In the genomic region with DNA sequence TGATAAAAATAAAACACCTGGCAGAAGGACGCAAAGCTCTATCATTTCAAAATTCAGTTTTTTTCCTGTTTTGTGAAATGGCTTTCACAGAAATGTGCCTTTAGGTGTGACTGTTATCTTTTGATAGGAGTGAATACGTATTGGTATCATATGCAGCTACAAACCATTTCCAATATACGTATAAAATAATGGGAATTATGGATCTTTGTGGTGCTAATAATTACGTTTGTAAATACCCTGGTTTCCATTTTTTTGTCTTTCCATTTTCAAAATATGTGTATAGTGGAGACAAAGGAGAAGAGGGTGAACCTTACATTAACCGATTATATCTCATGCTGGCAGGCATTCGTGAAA, we compare ENCODE assay signal across 10 cellular contexts.
DNase-seq lines count a peak whose midpoint lies in the region; ATAC-seq and TF ChIP-seq lines count a peak whose summit lies in the region.
"Had no signal": no experiment of that assay in that cellular context is flagged by ENCODE, and none has a peak within 500 bp of the region (broad histone marks: within the 10 kb centered on the region; RNA-seq: fewer than 3 reads in every experiment).

No MANE protein-coding gene starts in this region.

- no peaks in the 10 kb centered on the region for H3K9me2 ChIP-seq in HCT116 (ENCODE audit: insufficient read depth)

- ATAC-seq in HCT116 (no peak), RWPE2 (ENCODE audit: low read depth) (no peak)

- no peaks in the 10 kb centered on the region for H3K4me1 ChIP-seq in HCT116 (ENCODE audit: control insufficient read depth in 1 of 2, insufficient read depth in 2 of 2, low read length in 2 of 2)
- H3K4me1 ChIP-seq in RWPE2 (ENCODE audit: insufficient read depth, poor library complexity, severe bottlenecking), result no peaks in the 10 kb centered on the region
- peaks cover 41% of the 10 kb centered on the region for H3K4me1 ChIP-seq in osteoblast (ENCODE audit: insufficient read depth, low read length)
- H3K4me1 ChIP-seq: BE2C had no signal

- H3K4me2 ChIP-seq in HCT116 (ENCODE audit: low read length) (0 out of 2 replicates have a peak overlapping the region, but pooled peaks have one; percentile 10), osteoblast (ENCODE audit: insufficient read depth, low read length) (peak overlapping the region; percentile 62)

- no peak overlapping the region for H3K4me3 ChIP-seq in HCT116 (replicated peaks in 1 of 2; ENCODE audit: low read depth in 1 of 2, low read length in 2 of 2)
- H3K4me3 ChIP-seq in RWPE2 (ENCODE audit: severe bottlenecking), result no peak overlapping the region
- no peak overlapping the region for H3K4me3 ChIP-seq in osteoblast (ENCODE audit: insufficient read depth, low read length)
- H3K4me3 ChIP-seq: MG63 had no signal

- POLR2A ChIA-PET in HCT116 (lab: Charles Lee), result interaction anchor here (0.7 kb wide), 1 partner anchor 684 kb away, joined by 3 read pairs; no protein-coding TSS in a partner anchor

- H3K36me3 ChIP-seq in HCT116 (ENCODE audit: control insufficient read depth in 1 of 2, insufficient read depth in 2 of 2, low read length in 2 of 2) (no peaks in the 10 kb centered on the region), RWPE2 (ENCODE audit: low read depth) (no peaks in the 10 kb centered on the region), osteoblast (ENCODE audit: insufficient read depth, low read length) (no peaks in the 10 kb centered on the region)
- H3K36me3 ChIP-seq: BE2C, MG63 had no signal

- no peak for TF ChIP-seq CTCF in HCT116 (IDR thresholded peaks at IDR 0.05 in 2 of 3, conservative IDR thresholded peaks at IDR 0.05 in 1 of 3; ENCODE audit: borderline replicate concordance in 1 of 3, insufficient read depth in 1 of 3, low read depth in 2 of 3, low read length in 2 of 3)
- TF ChIP-seq CTCF in RWPE2 (IDR thresholded peaks at IDR 0.05; ENCODE audit: poor library complexity, severe bottlenecking), result peak; percentile 70
- no peak for TF ChIP-seq CTCF in osteoblast (IDR thresholded peaks at IDR 0.05; ENCODE audit: extremely low read depth, low read depth, low read length)

- no peak overlapping the region for H3K27ac ChIP-seq in HCT116 (ENCODE audit: low read depth, low read length)
- no peak overlapping the region for H3K27ac ChIP-seq in RWPE2 (ENCODE audit: poor library complexity, severe bottlenecking)
- no peak overlapping the region for H3K27ac ChIP-seq in osteoblast (ENCODE audit: low read depth, low read length)

- no TSS peak for BruUV-seq in HCT116 (replicated peaks; lab: Mats Ljungman, UMichigan)

- H4K20me1 ChIP-seq in HCT116 (ENCODE audit: insufficient read depth) (no peaks in the 10 kb centered on the region; the same call in 1 of the 2 replicates), osteoblast (ENCODE audit: insufficient read depth, low read length) (no peaks in the 10 kb centered on the region)

- no peak overlapping the region for H2AFZ ChIP-seq in HCT116 (ENCODE audit: low read depth, low read length, poor library complexity, severe bottlenecking)
- H2AFZ ChIP-seq in osteoblast (ENCODE audit: low read length), result no peak overlapping the region

- DNase-seq in NCI-H748 (lab: John Stamatoyannopoulos, UW; ENCODE audit: unreplicated experiment) (peak; percentile 47), NCI-H748 treated with DMSO at 0.1 percent for 48 hours (lab: John Stamatoyannopoulos, UW) (no peak), HCT116 (ENCODE audit: low read depth, low spot score) (no peak), RWPE2 (ENCODE audit: low spot score) (no peak), osteoblast (ENCODE audit: insufficient read length, low spot score, missing footprints) (no peak), medulla oblongata (ENCODE audit: extremely low spot score) (no peak), NOMO-1 treated with DMSO at 0.1 percent for 48 hours (lab: John Stamatoyannopoulos, UW; ENCODE audit: unreplicated experiment) (no peak), cerebellar cortex (ENCODE audit: low spot score) (no peak)

- no peak for TF ChIP-seq POLR2A in HCT116 (IDR thresholded peaks at IDR 0.05; ENCODE audit: borderline replicate concordance, extremely low read depth, insufficient read depth, insufficient read length)

- no peak for TF ChIP-seq RAD21 in HCT116 (IDR thresholded peaks at IDR 0.05; ENCODE audit: low read depth)

- no peak overlapping the region for H3K9ac ChIP-seq in HCT116 (ENCODE audit: low read length)

- H3K79me2 ChIP-seq in HCT116 (ENCODE audit: insufficient read depth, low read length) (no peaks in the 10 kb centered on the region), osteoblast (ENCODE audit: insufficient read depth, low read length) (no peaks in the 10 kb centered on the region)

- intact Hi-C loops in HCT116 (cut with micrococcal nuclease), result loop anchor here (1.0 to 5.0 kb wide), 6 partner anchors 93 to 757 kb away; no protein-coding TSS in a partner anchor

- CTCF ChIA-PET in HCT116 (lab: Charles Lee), result interaction anchor here (0.7 to 2.1 kb wide), 16 partner anchors 10 to 768 kb away, joined by 3 to 22 read pairs (median 4); a partner anchor contains a TSS

- no peaks in the 10 kb centered on the region for H3K9me3 ChIP-seq in HCT116 (ENCODE audit: control insufficient read depth in 1 of 2, insufficient read depth in 1 of 2, low read depth in 1 of 2, low read length in 2 of 2)
- H3K9me3 ChIP-seq in RWPE2 (ENCODE audit: severe bottlenecking), result no peaks in the 10 kb centered on the region
- H3K9me3 ChIP-seq in osteoblast (ENCODE audit: low read depth, low read length), result no peaks in the 10 kb centered on the region
- H3K9me3 ChIP-seq: BE2C, MG63 had no signal

- RAD21 ChIA-PET in HCT116 (lab: Charles Lee; ENCODE audit: low non-redundant PET in 1 of 2, low total read pairs in 2 of 2, uncharacterized antibody in 2 of 2, unreplicated experiment in 2 of 2), result interaction anchor here in 1 of 2 experiments (1.1 kb wide), 2 partner anchors 145 to 195 kb away, joined by 3 read pairs; no protein-coding TSS in a partner anchor

- H3K27me3 ChIP-seq in HCT116 (ENCODE audit: insufficient read depth, low read length), result no peaks in the 10 kb centered on the region
- H3K27me3 ChIP-seq in RWPE2 (ENCODE audit: insufficient read depth, poor library complexity, severe bottlenecking), result no peaks in the 10 kb centered on the region
- H3K27me3 ChIP-seq in osteoblast (ENCODE audit: insufficient read depth, low read length), result no peaks in the 10 kb centered on the region
- H3K27me3 ChIP-seq: MG63 had no signal

TF ChIP-seq in HCT116, 20 proteins besides CTCF, POLR2A, EP300 and RAD21:
- no peak for TF ChIP-seq EGR1 (IDR thresholded peaks at IDR 0.05; ENCODE audit: low read depth)
- TF ChIP-seq, protein P1, sequence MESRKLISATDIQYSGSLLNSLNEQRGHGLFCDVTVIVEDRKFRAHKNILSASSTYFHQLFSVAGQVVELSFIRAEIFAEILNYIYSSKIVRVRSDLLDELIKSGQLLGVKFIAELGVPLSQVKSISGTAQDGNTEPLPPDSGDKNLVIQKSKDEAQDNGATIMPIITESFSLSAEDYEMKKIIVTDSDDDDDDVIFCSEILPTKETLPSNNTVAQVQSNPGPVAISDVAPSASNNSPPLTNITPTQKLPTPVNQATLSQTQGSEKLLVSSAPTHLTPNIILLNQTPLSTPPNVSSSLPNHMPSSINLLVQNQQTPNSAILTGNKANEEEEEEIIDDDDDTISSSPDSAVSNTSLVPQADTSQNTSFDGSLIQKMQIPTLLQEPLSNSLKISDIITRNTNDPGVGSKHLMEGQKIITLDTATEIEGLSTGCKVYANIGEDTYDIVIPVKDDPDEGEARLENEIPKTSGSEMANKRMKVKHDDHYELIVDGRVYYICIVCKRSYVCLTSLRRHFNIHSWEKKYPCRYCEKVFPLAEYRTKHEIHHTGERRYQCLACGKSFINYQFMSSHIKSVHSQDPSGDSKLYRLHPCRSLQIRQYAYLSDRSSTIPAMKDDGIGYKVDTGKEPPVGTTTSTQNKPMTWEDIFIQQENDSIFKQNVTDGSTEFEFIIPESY (IDR thresholded peaks at IDR 0.05; ENCODE audit: extremely low read depth, insufficient replicate concordance, low read length), result no peak
- TF ChIP-seq SRF (IDR thresholded peaks at IDR 0.05; ENCODE audit: low read depth), result no peak
- no peak for TF ChIP-seq ZNF274 (IDR thresholded peaks at IDR 0.05; ENCODE audit: low read depth, low read length)
- TF ChIP-seq POLR2AphosphoS5 (IDR thresholded peaks at IDR 0.05; ENCODE audit: low read depth, low read length), result no peak
- TF ChIP-seq SP1 (IDR thresholded peaks at IDR 0.05; ENCODE audit: low read depth), result no peak
- TF ChIP-seq JUND (IDR thresholded peaks at IDR 0.05), result no peak
- TF ChIP-seq, protein P2, sequence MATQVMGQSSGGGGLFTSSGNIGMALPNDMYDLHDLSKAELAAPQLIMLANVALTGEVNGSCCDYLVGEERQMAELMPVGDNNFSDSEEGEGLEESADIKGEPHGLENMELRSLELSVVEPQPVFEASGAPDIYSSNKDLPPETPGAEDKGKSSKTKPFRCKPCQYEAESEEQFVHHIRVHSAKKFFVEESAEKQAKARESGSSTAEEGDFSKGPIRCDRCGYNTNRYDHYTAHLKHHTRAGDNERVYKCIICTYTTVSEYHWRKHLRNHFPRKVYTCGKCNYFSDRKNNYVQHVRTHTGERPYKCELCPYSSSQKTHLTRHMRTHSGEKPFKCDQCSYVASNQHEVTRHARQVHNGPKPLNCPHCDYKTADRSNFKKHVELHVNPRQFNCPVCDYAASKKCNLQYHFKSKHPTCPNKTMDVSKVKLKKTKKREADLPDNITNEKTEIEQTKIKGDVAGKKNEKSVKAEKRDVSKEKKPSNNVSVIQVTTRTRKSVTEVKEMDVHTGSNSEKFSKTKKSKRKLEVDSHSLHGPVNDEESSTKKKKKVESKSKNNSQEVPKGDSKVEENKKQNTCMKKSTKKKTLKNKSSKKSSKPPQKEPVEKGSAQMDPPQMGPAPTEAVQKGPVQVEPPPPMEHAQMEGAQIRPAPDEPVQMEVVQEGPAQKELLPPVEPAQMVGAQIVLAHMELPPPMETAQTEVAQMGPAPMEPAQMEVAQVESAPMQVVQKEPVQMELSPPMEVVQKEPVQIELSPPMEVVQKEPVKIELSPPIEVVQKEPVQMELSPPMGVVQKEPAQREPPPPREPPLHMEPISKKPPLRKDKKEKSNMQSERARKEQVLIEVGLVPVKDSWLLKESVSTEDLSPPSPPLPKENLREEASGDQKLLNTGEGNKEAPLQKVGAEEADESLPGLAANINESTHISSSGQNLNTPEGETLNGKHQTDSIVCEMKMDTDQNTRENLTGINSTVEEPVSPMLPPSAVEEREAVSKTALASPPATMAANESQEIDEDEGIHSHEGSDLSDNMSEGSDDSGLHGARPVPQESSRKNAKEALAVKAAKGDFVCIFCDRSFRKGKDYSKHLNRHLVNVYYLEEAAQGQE (IDR thresholded peaks at IDR 0.05; ENCODE audit: low read depth), result no peak
- TF ChIP-seq EZH2phosphoT487 (IDR thresholded peaks at IDR 0.05; ENCODE audit: borderline replicate concordance), result no peak
- no peak for TF ChIP-seq ELF1 (IDR thresholded peaks at IDR 0.05; ENCODE audit: borderline replicate concordance, low read depth)
TF ChIP-seq in HCT116: peak in this region for 0.
